Comparison of ENCODE assay signal across 16 cellular contexts in genomic region chr11:33018005-33018404, GRCh38.
"Had no signal": no experiment of that assay in that cellular context is flagged by ENCODE, and none has a peak within 500 bp of the region (broad histone marks: within the 10 kb centered on the region; RNA-seq: fewer than 3 reads in every experiment).

No MANE protein-coding gene starts in this region.

- H3K27me3 ChIP-seq: cardiac muscle cell, colonic mucosa, gastroesophageal sphincter, ovary, SJCRH30 had no signal

- H3K4me3 ChIP-seq: cardiac muscle cell, colonic mucosa, ovary, SJCRH30, spleen, upper lobe of left lung had no signal

- DNase-seq: activated CD4-positive, alpha-beta memory T cell treated with anti-CD3 and anti-CD28 coated beads for 36 hours; activated CD4-positive, alpha-beta T cell treated with anti-CD3 and anti-CD28 coated beads for 1 hour; activated naive CD8-positive, alpha-beta T cell treated with anti-CD3 and anti-CD28 coated beads, Interleukin-2, amount 50 U/mL, for 24 hours; colonic mucosa; effector memory CD4-positive, alpha-beta T cell; hippocampal formation; ovary; spleen; stimulated activated CD4-positive, alpha-beta T cell treated with anti-CD3 and anti-CD28 coated beads, Interleukin-1b, Interleukin-23, amount 100 ng/mL, for 48 hours; stimulated activated naive B cell treated with anti-CD40 and anti-IgM and Interleukin-4, amounts not matched to agents 10 μg/mL and 1 μg/mL and 100 μg/mL, for 72 hours; substantia nigra; T-helper 9 cell; upper lobe of left lung had no signal

- H3K36me3 ChIP-seq: cardiac muscle cell, colonic mucosa, gastroesophageal sphincter, ovary, SJCRH30, spleen, upper lobe of left lung had no signal

- H3K36me3 Mint-ChIP-seq: activated CD4-positive, alpha-beta memory T cell treated with anti-CD3 and anti-CD28 coated beads for 36 hours; stimulated activated naive B cell treated with anti-CD40 and anti-IgM and Interleukin-4, amounts not matched to agents 10 μg/mL and 1 μg/mL and 100 μg/mL, for 72 hours had no signal

- ATAC-seq: activated naive CD8-positive, alpha-beta T cell treated with anti-CD3 and anti-CD28 coated beads, Interleukin-2, amount 50 U/mL, for 24 hours; gastroesophageal sphincter; stimulated activated naive B cell treated with anti-CD40 and anti-IgM and Interleukin-4, amounts not matched to agents 10 μg/mL and 1 μg/mL and 100 μg/mL, for 72 hours had no signal

- H3K27ac Mint-ChIP-seq: activated CD4-positive, alpha-beta memory T cell treated with anti-CD3 and anti-CD28 coated beads for 36 hours; activated naive CD8-positive, alpha-beta T cell treated with anti-CD3 and anti-CD28 coated beads, Interleukin-2, amount 50 U/mL, for 24 hours; stimulated activated naive B cell treated with anti-CD40 and anti-IgM and Interleukin-4, amounts not matched to agents 10 μg/mL and 1 μg/mL and 100 μg/mL, for 72 hours had no signal

- H3K27ac ChIP-seq: cardiac muscle cell, colonic mucosa, gastroesophageal sphincter, ovary, SJCRH30, spleen, upper lobe of left lung had no signal

- H3K4me3 Mint-ChIP-seq: activated CD4-positive, alpha-beta memory T cell treated with anti-CD3 and anti-CD28 coated beads for 36 hours; activated naive CD8-positive, alpha-beta T cell treated with anti-CD3 and anti-CD28 coated beads, Interleukin-2, amount 50 U/mL, for 24 hours; stimulated activated naive B cell treated with anti-CD40 and anti-IgM and Interleukin-4, amounts not matched to agents 10 μg/mL and 1 μg/mL and 100 μg/mL, for 72 hours had no signal

- H3K9me3 Mint-ChIP-seq: activated CD4-positive, alpha-beta memory T cell treated with anti-CD3 and anti-CD28 coated beads for 36 hours; activated naive CD8-positive, alpha-beta T cell treated with anti-CD3 and anti-CD28 coated beads, Interleukin-2, amount 50 U/mL, for 24 hours had no signal

- H3K9me3 ChIP-seq: colonic mucosa, gastroesophageal sphincter, ovary, SJCRH30, spleen, upper lobe of left lung had no signal
